In genomic region chr5:107666051-107666655, GRCh38 we compare ENCODE assay signal across 32 cellular contexts. TPM values are rescaled to one million over a fixed set of nuclear protein-coding genes. Genes with fewer than 3 reads are reported as not detected.
DNase-seq lines count a peak whose midpoint lies in the region; ATAC-seq, FAIRE-seq and TF ChIP-seq lines count a peak whose summit lies in the region.
"Had no signal": no experiment of that assay in that cellular context is flagged by ENCODE, and none has a peak within 500 bp of the region (broad histone marks: within the 10 kb centered on the region; RNA-seq: fewer than 3 reads in every experiment).

No MANE protein-coding gene starts in this region.

- no peak overlapping the region for H3K4me2 ChIP-seq in trophoblast cell (ENCODE audit: low read length)

- H4K8ac ChIP-seq in trophoblast cell (ENCODE audit: low read depth, low read length): no peak overlapping the region

- no peak overlapping the region for H2BK120ac ChIP-seq in trophoblast cell (ENCODE audit: insufficient read depth, low read length, poor library complexity)

- H3K18ac ChIP-seq in trophoblast cell (ENCODE audit: low read length): no peak overlapping the region

- H3K14ac ChIP-seq in trophoblast cell (ENCODE audit: low read length): no peak overlapping the region

- no peak overlapping the region for H3K23ac ChIP-seq in trophoblast cell (ENCODE audit: low read length)

- H3K4me3 ChIP-seq in GM12865 (ENCODE audit: low read depth, low read length): peak overlapping the region; percentile 90
- no peak overlapping the region for H3K4me3 ChIP-seq in adipocyte (ENCODE audit: low read length)
- H3K4me3 ChIP-seq in trophoblast cell (ENCODE audit: low read depth, low read length): no peak overlapping the region
- no peak overlapping the region for H3K4me3 ChIP-seq in body of pancreas
- H3K4me3 ChIP-seq: SK-N-MC, suprapubic skin, uterus had no signal

- no peaks in the 10 kb centered on the region for H3K27me3 ChIP-seq in adipocyte (replicated peaks; ENCODE audit: control insufficient read depth, insufficient read depth, low read length)
- no peaks in the 10 kb centered on the region for H3K27me3 ChIP-seq in trophoblast cell (ENCODE audit: insufficient read depth, low read length)
- H3K27me3 ChIP-seq in body of pancreas: peaks cover 0 to 4% of the 10 kb centered on the region in 2 donors

- H3K27ac ChIP-seq in trophoblast cell (ENCODE audit: low read depth, low read length): no peak overlapping the region
- H3K27ac ChIP-seq in body of pancreas: no peak overlapping the region
- H3K27ac ChIP-seq: HL-60, SK-N-MC, suprapubic skin, uterus had no signal

- H2BK12ac ChIP-seq in trophoblast cell (ENCODE audit: low read length): no peak overlapping the region

- H3K36me3 ChIP-seq in adipocyte (ENCODE audit: control insufficient read depth, insufficient read depth, low read length, severe bottlenecking) (no peaks in the 10 kb centered on the region), trophoblast cell (ENCODE audit: control insufficient read depth in 1 of 2, insufficient read depth in 2 of 2, low read length in 2 of 2) (no peaks in the 10 kb centered on the region), body of pancreas (replicated peaks in 1 of 2; ENCODE audit: insufficient read depth in 1 of 2, low read depth in 2 of 2) (no peaks in the 10 kb centered on the region)
- H3K36me3 ChIP-seq: suprapubic skin, uterus had no signal

- no peak overlapping the region for H4K12ac ChIP-seq in trophoblast cell (ENCODE audit: low read depth, low read length)

- no peak overlapping the region for H2AFZ ChIP-seq in trophoblast cell (ENCODE audit: insufficient read depth, low read length, poor library complexity)

- no peak for TF ChIP-seq POLR2A in body of pancreas (IDR thresholded peaks at IDR 0.05)

- peaks cover 6% of the 10 kb centered on the region for H3K79me1 ChIP-seq in trophoblast cell (ENCODE audit: low read length)

- ATAC-seq in left colon (no peak), body of pancreas (no peak)
- ATAC-seq: activated CD8-positive, alpha-beta memory T cell treated with anti-CD3 and anti-CD28 coated beads, Interleukin-2, amount 10 ng/mL, durations not matched to agents 7 days and 5 days; activated T-cell treated with anti-CD3 and anti-CD28 coated beads, Interleukin-2, amount 50 U/mL, for 72 hours; HepG2 had no signal

- no peak overlapping the region for H2AK5ac ChIP-seq in trophoblast cell (ENCODE audit: low read length)

- H2BK5ac ChIP-seq in trophoblast cell (ENCODE audit: low read depth, low read length, poor library complexity): no peak overlapping the region

- H3K4ac ChIP-seq in trophoblast cell (ENCODE audit: low read depth, low read length): no peak overlapping the region

- H3K4me1 ChIP-seq in adipocyte (ENCODE audit: control insufficient read depth, insufficient read depth, low read length) (peaks cover 24% of the 10 kb centered on the region), trophoblast cell (ENCODE audit: control insufficient read depth in 1 of 2, insufficient read depth in 2 of 2, low read length in 2 of 2) (no peaks in the 10 kb centered on the region), body of pancreas (peaks cover 20% of the 10 kb centered on the region)

- no peak overlapping the region for H4K91ac ChIP-seq in trophoblast cell (ENCODE audit: low read depth, low read length)

- DNase-seq in GM12865 (ENCODE audit: low read depth) (no peak), adipocyte (ENCODE audit: low read depth) (peak; percentile 22), frontal cortex (ENCODE audit: low spot score in 2 of 2) (no peak), trophoblast cell (peak; percentile 55 to 71), left colon (no peak), body of pancreas (no peak), T-helper 9 cell (no peak)
- DNase-seq: activated CD4-positive, alpha-beta T cell treated with anti-CD3 and anti-CD28 coated beads, Interleukin-2, amount 10 ng/mL, durations not matched to agents 24 days and 14 days; activated CD8-positive, alpha-beta memory T cell treated with anti-CD3 and anti-CD28 coated beads, Interleukin-2, amount 10 ng/mL, durations not matched to agents 7 days and 5 days; activated naive CD4-positive, alpha-beta T cell treated with anti-CD3 and anti-CD28 coated beads for 36 hours; activated T-cell treated with anti-CD3 and anti-CD28 coated beads, Interleukin-2, amount 50 U/mL, for 72 hours; amygdala; central memory CD4-positive, alpha-beta T cell; dermis blood vessel endothelial cell; foreskin melanocyte; islet precursor cell; Kasumi-1; NCI-H1105 treated with DMSO at 0.1 percent for 48 hours; NCI-H2081; NCI-H774; occipital lobe; small intestine; stimulated activated CD4-positive, alpha-beta T cell treated with anti-CD3 and anti-CD28 coated beads, Interleukin-1b, Interleukin-23, amount 100 ng/mL, for 48 hours; T-helper 2 cell; uterus had no signal

- intact Hi-C loops in left colon (cut with DNase I, micrococcal nuclease): no loop called here
- intact Hi-C loops in body of pancreas (cut with DNase I): no loop called here

- H3K9ac ChIP-seq in adipocyte (ENCODE audit: low read length): no peak overlapping the region
- no peak overlapping the region for H3K9ac ChIP-seq in trophoblast cell (ENCODE audit: low read length)

- no CpG with 5 or more reads among the region's 3 CpGs for WGBS in trophoblast cell (ENCODE audit: extremely low coverage, insufficient coverage, insufficient read length)
- WGBS in body of pancreas, 2 donors: 52 to 63% methylated on average over 3 of the region's 3 CpGs

- FAIRE-seq in frontal cortex (lab: Jason Lieb, UNC): peak; percentile 13
- FAIRE-seq: endothelial cell of umbilical vein, GM19239, HepG2, small intestine had no signal

- TF ChIP-seq CTCF in GM12865 (IDR thresholded peaks at IDR 0.05; ENCODE audit: insufficient read depth, low read depth, low read length, missing control alignments): no peak
- no peak for TF ChIP-seq CTCF in body of pancreas (IDR thresholded peaks at IDR 0.05)

- H3K9me3 ChIP-seq in adipocyte (ENCODE audit: control insufficient read depth, low read length) (no peaks in the 10 kb centered on the region), trophoblast cell (ENCODE audit: insufficient read depth, low read depth, low read length) (no peaks in the 10 kb centered on the region), body of pancreas (no peaks in the 10 kb centered on the region)
- H3K9me3 ChIP-seq: suprapubic skin, uterus had no signal

- peaks cover 6% of the 10 kb centered on the region for H3K79me2 ChIP-seq in trophoblast cell (ENCODE audit: control insufficient read depth, insufficient read depth, low read length, poor library complexity)

RNA-seq across cellular contexts. Expression of gene EFNA5, which starts 4.6 kb away (rescaled TPM):
- total RNA-seq in frontal cortex: 13.5 TPM
- polyA plus RNA-seq in trophoblast cell (2013): 10.5 and 10.9 TPM in 2 replicates
- 10 to 100 TPM; 10.4 to 19.1 TPM for total RNA-seq in left colon
- total RNA-seq in body of pancreas: 1 to 10 TPM; 1.3 to 3.4 TPM
- total RNA-seq: activated CD4-positive, alpha-beta T cell treated with anti-CD3 and anti-CD28 coated beads, Interleukin-2, amount 10 ng/mL, durations not matched to agents 24 days and 14 days; activated CD8-positive, alpha-beta memory T cell treated with anti-CD3 and anti-CD28 coated beads, Interleukin-2, amount 10 ng/mL, durations not matched to agents 7 days and 5 days; activated naive CD4-positive, alpha-beta T cell treated with anti-CD3 and anti-CD28 coated beads for 36 hours; HepG2 had no signal
- polyA plus RNA-seq: CD14-positive monocyte, HepG2 had no signal

Comparison
In these comparisons a context has a peak if more than half of its experiments do, and no peak if none do; other contexts are left out.
1. DNase-seq: peak in adipocyte (single experiment) and trophoblast cell (2 of 2); none in GM12865 (single experiment), frontal cortex (0 of 2), left colon (0 of 2), body of pancreas (0 of 4) and T-helper 9 cell (single experiment).